In genomic region chr4:144787365-144788263, GRCh38 we compare ENCODE assay signal across 9 cellular contexts.
DNase-seq lines count a peak whose midpoint lies in the region; ATAC-seq, FAIRE-seq and TF ChIP-seq lines count a peak whose summit lies in the region.
"Had no signal": no experiment of that assay in that cellular context is flagged by ENCODE, and none has a peak within 500 bp of the region (broad histone marks: within the 10 kb centered on the region; RNA-seq: fewer than 3 reads in every experiment).

No MANE protein-coding gene starts in this region.

- H3K36me3 ChIP-seq in DND-41 (ENCODE audit: insufficient read depth, low read length): no peaks in the 10 kb centered on the region
- H3K36me3 ChIP-seq in brain microvascular endothelial cell (replicated peaks): no peaks in the 10 kb centered on the region
- H3K36me3 ChIP-seq: SJSA1 had no signal

- H3K4me2 ChIP-seq in DND-41 (ENCODE audit: insufficient read depth, low read length): no peak overlapping the region

- TF ChIP-seq CTCF in DND-41 (IDR thresholded peaks at IDR 0.05; ENCODE audit: borderline replicate concordance, extremely low read depth, low read length, poor library complexity, severe bottlenecking) (peak; percentile 78), GM20000 (IDR thresholded peaks at IDR 0.05; ENCODE audit: extremely low read depth, missing control alignments) (peak; percentile 30), LNCAP (IDR thresholded peaks at IDR 0.05) (peak; percentile 63), brain microvascular endothelial cell (IDR thresholded peaks at IDR 0.05; ENCODE audit: low read depth, low read length, missing control alignments) (peak; percentile 51)

- no peak for TF ChIP-seq POLR2A in H54 (IDR thresholded peaks at IDR 0.05; ENCODE audit: low read depth, low read length)

- H3K4me1 ChIP-seq in DND-41 (ENCODE audit: insufficient read depth, low read length): peaks cover 9% of the 10 kb centered on the region

- H2AFZ ChIP-seq in DND-41 (ENCODE audit: low read depth, low read length): no peak overlapping the region; the same call in 1 of the 2 replicates

- H3K79me2 ChIP-seq in DND-41 (ENCODE audit: insufficient read depth, low read length): no peaks in the 10 kb centered on the region

- ATAC-seq in DND-41 (ENCODE audit: insufficient read depth, low read depth) (peak; percentile 84), HG03025 (IDR thresholded peaks at IDR 0.05; ENCODE audit: low FRiP score, unreplicated experiment) (no peak)

- H3K4me3 ChIP-seq in DND-41 (ENCODE audit: low read depth in 1 of 2, low read length in 2 of 2) (no peak overlapping the region), brain microvascular endothelial cell (ENCODE audit: low read depth, low read length) (no peak overlapping the region)
- H3K4me3 ChIP-seq: SJSA1 had no signal

- in situ Hi-C loops in brain microvascular endothelial cell (cut with HindIII; ENCODE audit: low pct_ligation_motif_present, low sequenced_read_pairs): no loop called here

- no peak for FAIRE-seq in H54 (lab: Jason Lieb, UNC)

- no peaks in the 10 kb centered on the region for H3K9me3 ChIP-seq in DND-41 (ENCODE audit: insufficient read depth, low read length, severe bottlenecking)
- H3K9me3 ChIP-seq: SJSA1 had no signal

- H3K9ac ChIP-seq in DND-41 (ENCODE audit: low read depth, low read length): no peak overlapping the region

- H3K27me3 ChIP-seq in DND-41 (ENCODE audit: insufficient read depth, low read length, poor library complexity) (no peaks in the 10 kb centered on the region), brain microvascular endothelial cell (replicated peaks) (no peaks in the 10 kb centered on the region)
- H3K27me3 ChIP-seq: SJSA1 had no signal

- H3K27ac ChIP-seq in DND-41 (ENCODE audit: low read length) (no peak overlapping the region), brain microvascular endothelial cell (no peak overlapping the region)
- H3K27ac ChIP-seq: SJSA1 had no signal

- H4K20me1 ChIP-seq in DND-41 (ENCODE audit: insufficient read depth, low read length): no peaks in the 10 kb centered on the region

- DNase-seq in DND-41 (no peak), GM20000 (ENCODE audit: low spot score) (peak; percentile 43), brain microvascular endothelial cell (peak; percentile 12), lung microvascular endothelial cell (ENCODE audit: low read depth in 2 of 2) (peak; percentile 57 to 62), H54 (ENCODE audit: insufficient read length, low spot score) (no peak)
- DNase-seq in stimulated activated CD4-positive, alpha-beta T cell treated with anti-CD3 and anti-CD28 coated beads, Interleukin-2, amount 100 ng/mL, for 24 hours: no peak

Comparison
In these comparisons a context has a peak if more than half of its experiments do, and no peak if none do; other contexts are left out.
1. DNase-seq: peak in GM20000 (single experiment), brain microvascular endothelial cell (single experiment) and lung microvascular endothelial cell (2 of 2); none in DND-41 (single experiment), H54 (single experiment) and stimulated activated CD4-positive, alpha-beta T cell treated with anti-CD3 and anti-CD28 coated beads, Interleukin-2, amount 100 ng/mL, for 24 hours (0 of 2).
2. Peak in every context shown above with its lines, with median percentiles within 50 percentile points of each other: CTCF ChIP-seq.